Comparison of ENCODE assay signal across 15 cellular contexts in genomic region chr18:58640428-58640805, GRCh38. TPM values are rescaled to one million over a fixed set of nuclear protein-coding genes. Genes with fewer than 3 reads are reported as not detected.
DNase-seq lines count a peak whose midpoint lies in the region; ATAC-seq and TF ChIP-seq lines count a peak whose summit lies in the region.
"Had no signal": no experiment of that assay in that cellular context is flagged by ENCODE, and none has a peak within 500 bp of the region (broad histone marks: within the 10 kb centered on the region; RNA-seq: fewer than 3 reads in every experiment).

No MANE protein-coding gene starts in this region.

- no peaks in the 10 kb centered on the region for H3K4me1 ChIP-seq in breast epithelium
- peaks cover 25% of the 10 kb centered on the region for H3K4me1 ChIP-seq in RWPE2 (ENCODE audit: insufficient read depth, poor library complexity, severe bottlenecking)
- peaks cover 15% of the 10 kb centered on the region for H3K4me1 ChIP-seq in hepatocyte (ENCODE audit: insufficient read depth)
- H3K4me1 ChIP-seq in ovary (ENCODE audit: insufficient read depth) = no peaks in the 10 kb centered on the region

- H3K36me3 ChIP-seq in breast epithelium (no peaks in the 10 kb centered on the region), RWPE2 (ENCODE audit: low read depth) (no peaks in the 10 kb centered on the region), hepatocyte (replicated peaks; ENCODE audit: insufficient read depth, low read depth) (no peaks in the 10 kb centered on the region), ovary (no peaks in the 10 kb centered on the region)

- POLR2A ChIA-PET in MCF 10A (lab: Yijun Ruan, JAX) = interaction anchor here (0.5 to 2.8 kb wide), 9 partner anchors 11 to 99 kb away, joined by 3 to 54 read pairs (median 8); partner anchors contain the start of gene MALT1

- no peaks in the 10 kb centered on the region for H3K27me3 ChIP-seq in breast epithelium
- H3K27me3 ChIP-seq in RWPE2 (ENCODE audit: insufficient read depth, poor library complexity, severe bottlenecking) = no peaks in the 10 kb centered on the region
- H3K27me3 ChIP-seq in hepatocyte = no peaks in the 10 kb centered on the region
- H3K27me3 ChIP-seq in ovary = no peaks in the 10 kb centered on the region

- peaks cover 7% of the 10 kb centered on the region for H3K36me3 Mint-ChIP-seq in MCF 10A (ENCODE audit: insufficient read depth, unreplicated experiment)
- no peaks in the 10 kb centered on the region for H3K36me3 Mint-ChIP-seq in effector memory CD8-positive, alpha-beta T cell (ENCODE audit: insufficient read depth)

- no peaks in the 10 kb centered on the region for H3K27me3 Mint-ChIP-seq in MCF 10A (ENCODE audit: insufficient read depth, unreplicated experiment)
- no peaks in the 10 kb centered on the region for H3K27me3 Mint-ChIP-seq in effector memory CD8-positive, alpha-beta T cell

- DNase-seq in MCF 10A (ENCODE audit: unreplicated experiment) (peak; percentile 27), breast epithelium (ENCODE audit: low spot score in 2 of 2) (no peak), RWPE2 (ENCODE audit: low spot score) (no peak), hepatocyte (ENCODE audit: low spot score) (no peak), cerebellar cortex (ENCODE audit: low spot score) (no peak), ovary (no peak)
- DNase-seq in effector memory CD8-positive, alpha-beta T cell = no peak
- DNase-seq: activated naive CD4-positive, alpha-beta T cell treated with anti-CD3 and anti-CD28 coated beads, Interleukin-2, amount 50 U/mL, for 16 hours; activated T-cell treated with anti-CD3 and anti-CD28 coated beads for 4 hours; NCI-H1930; NCI-H524 treated with DMSO at 0.1 percent for 48 hours; stimulated activated naive CD8-positive, alpha-beta T cell treated with anti-CD3 and anti-CD28 coated beads, Interleukin-15, Interleukin-2, amounts not matched to agents 100 U/mL and 50 U/mL, for 24 hours had no signal

- CTCF ChIA-PET in MCF 10A (lab: Yijun Ruan, JAX) = interaction anchor here (0.5 to 1.1 kb wide), 4 partner anchors 12 to 428 kb away, joined by 3 to 4 read pairs (median 3); partner anchors contain the start of gene MALT1

- no peak for TF ChIP-seq POLR2A in breast epithelium (IDR thresholded peaks at IDR 0.05)
- TF ChIP-seq POLR2A in ovary (IDR thresholded peaks at IDR 0.05) = no peak

- WGBS in hepatocyte (ENCODE audit: low lambda C conversion rate, missing lambda C conversion rate) = 45% methylated on average over 4 of the region's 4 CpGs
- WGBS in ovary, 3 donors = 83 to 89% (median 83%) methylated on average over 4 of the region's 4 CpGs

- H3K4me1 Mint-ChIP-seq in MCF 10A (ENCODE audit: insufficient read depth, unreplicated experiment) = peaks cover 10% of the 10 kb centered on the region
- no peaks in the 10 kb centered on the region for H3K4me1 Mint-ChIP-seq in effector memory CD8-positive, alpha-beta T cell (ENCODE audit: low read depth in 2 of 2)

- intact Hi-C loops in MCF 10A (cut with micrococcal nuclease) (no loop called here), breast epithelium (cut with DNase I; ENCODE audit: low total_unique reads) (no loop called here), ovary (cut with DNase I) (no loop called here)

- H3K27ac Mint-ChIP-seq in MCF 10A (ENCODE audit: low read depth, unreplicated experiment) = no peak overlapping the region
- H3K27ac Mint-ChIP-seq in effector memory CD8-positive, alpha-beta T cell = no peak overlapping the region
- H3K27ac Mint-ChIP-seq: progenitor cell of endocrine pancreas had no signal

- no peak for TF ChIP-seq CTCF in MCF 10A (IDR thresholded peaks at IDR 0.05; ENCODE audit: unreplicated experiment)
- no peak for TF ChIP-seq CTCF in breast epithelium (IDR thresholded peaks at IDR 0.05)
- TF ChIP-seq CTCF in RWPE2 (IDR thresholded peaks at IDR 0.05; ENCODE audit: poor library complexity, severe bottlenecking) = no peak
- TF ChIP-seq CTCF in hepatocyte (IDR thresholded peaks at IDR 0.05; ENCODE audit: poor library complexity) = no peak
- no peak for TF ChIP-seq CTCF in ovary (IDR thresholded peaks at IDR 0.05)

- H3K79me2 ChIP-seq in hepatocyte = no peaks in the 10 kb centered on the region

- H4K20me1 ChIP-seq in hepatocyte (ENCODE audit: insufficient read depth, poor library complexity, severe bottlenecking) = no peaks in the 10 kb centered on the region

- no peak overlapping the region for H2AFZ ChIP-seq in hepatocyte

- no peak overlapping the region for H3K4me3 ChIP-seq in breast epithelium
- H3K4me3 ChIP-seq in RWPE2 (ENCODE audit: severe bottlenecking) = no peak overlapping the region
- H3K4me3 ChIP-seq in hepatocyte = no peak overlapping the region
- H3K4me3 ChIP-seq in ovary = no peak overlapping the region

- no peaks in the 10 kb centered on the region for H3K9me3 Mint-ChIP-seq in MCF 10A (ENCODE audit: unreplicated experiment)
- H3K9me3 Mint-ChIP-seq in effector memory CD8-positive, alpha-beta T cell = no peaks in the 10 kb centered on the region

- H3K9me2 ChIP-seq in hepatocyte (replicated peaks; ENCODE audit: insufficient read depth) = no peaks in the 10 kb centered on the region

- H3K9me3 ChIP-seq in breast epithelium (no peaks in the 10 kb centered on the region), RWPE2 (ENCODE audit: severe bottlenecking) (no peaks in the 10 kb centered on the region), hepatocyte (ENCODE audit: low read depth) (no peaks in the 10 kb centered on the region), ovary (no peaks in the 10 kb centered on the region)

- H3K27ac ChIP-seq in breast epithelium (no peak overlapping the region), RWPE2 (ENCODE audit: poor library complexity, severe bottlenecking) (peak overlapping the region; percentile 70), hepatocyte (peak overlapping the region; percentile 2), temporal lobe (ENCODE audit: low read depth, low read length) (peak overlapping the region; percentile 4), ovary (no peak overlapping the region)

- ATAC-seq in RWPE2 (ENCODE audit: low read depth) = peak; percentile 33
- ATAC-seq in effector memory CD8-positive, alpha-beta T cell (replicated peaks) = no peak
- ATAC-seq: Panc1 had no signal

- no peak for TF ChIP-seq EP300 in ovary (IDR thresholded peaks at IDR 0.05)

- no TSS peak for BruUV-seq in MCF 10A (replicated peaks; lab: Mats Ljungman, UMichigan)

- H3K4me3 Mint-ChIP-seq in MCF 10A (ENCODE audit: unreplicated experiment) = no peak overlapping the region
- no peak overlapping the region for H3K4me3 Mint-ChIP-seq in effector memory CD8-positive, alpha-beta T cell

- peak overlapping the region; percentile 7 for H3K4me2 ChIP-seq in hepatocyte

RNA-seq across cellular contexts. Expression of gene ALPK2, which starts 11.5 kb away (rescaled TPM):
- total RNA-seq in MCF 10A (2022) = 0.16 and 0.37 TPM in 2 replicates
- 1 to 10 TPM in 1 of 3 donors, under 1 TPM in 2; under 0.01 to 1.8 (median 0.29) TPM for total RNA-seq in breast epithelium
- total RNA-seq in hepatocyte = 22.8 and 25.0 TPM in 2 replicates
- 13.6 and 18.5 TPM in 2 replicates for polyA plus RNA-seq in hepatocyte
- total RNA-seq in temporal lobe = under 0.01 TPM
- under 1 TPM in 5 of 7 donors, not detected in 2; 0.08 to 0.34 (median 0.25) TPM for total RNA-seq in ovary
- polyA plus RNA-seq in ovary = under 1 TPM; 0.05 to 0.53 TPM

RNA-seq across cellular contexts. Expression of gene MALT1, which starts 30.8 kb away (rescaled TPM):
- total RNA-seq in MCF 10A (2022) = 28.5 and 33.0 TPM in 2 replicates
- total RNA-seq in breast epithelium = 10 to 100 TPM; 26.7 to 33.5 (median 26.9) TPM
- 31.3 and 35.9 TPM in 2 replicates for total RNA-seq in hepatocyte
- polyA plus RNA-seq in hepatocyte = 9.7 and 14.9 TPM in 2 replicates
- total RNA-seq in temporal lobe = 21.6 TPM
- total RNA-seq in ovary = 10 to 100 TPM; 14.5 to 24.7 (median 19.0) TPM
- 10 to 100 TPM in 1 of 2 donors, 1 to 10 TPM in 1; 9.0 to 14.3 TPM for polyA plus RNA-seq in ovary

Comparison
In these comparisons a context has a peak if more than half of its experiments do, and no peak if none do; other contexts are left out.
1. H3K27ac ChIP-seq: peak in RWPE2 (single experiment), hepatocyte (single experiment) and temporal lobe (single experiment); none in breast epithelium (0 of 2) and ovary (0 of 2).